1 cellular context compared by ENCODE assay signal in the genomic region with DNA sequence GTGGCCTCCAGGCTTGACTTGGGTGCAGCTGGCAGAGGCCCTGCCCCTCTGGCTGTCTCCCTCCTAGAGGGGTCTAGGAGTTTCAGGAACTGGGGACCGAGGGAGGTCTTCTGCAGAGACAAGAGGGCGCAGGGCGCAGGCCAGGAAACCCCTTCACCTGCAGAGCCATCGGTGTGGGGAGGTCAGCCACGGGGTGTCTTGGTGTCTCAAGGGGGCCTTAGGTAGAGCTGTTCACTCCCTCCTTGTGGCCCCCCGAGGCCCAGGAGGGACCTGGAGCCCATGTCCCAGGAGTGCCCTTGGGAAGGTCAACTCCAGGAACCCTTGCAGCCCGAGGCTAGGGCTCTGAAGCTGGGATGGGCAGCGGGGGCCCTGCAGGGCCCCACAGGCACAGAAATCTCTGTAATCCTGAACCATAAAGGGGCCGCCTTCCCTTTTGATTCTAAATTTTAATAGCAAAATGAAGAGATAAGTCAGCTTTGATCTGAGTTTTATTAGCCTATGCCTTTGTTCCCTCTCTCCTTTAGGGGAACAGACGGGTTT.
TF ChIP-seq lines count a peak whose summit lies in the region.

No MANE protein-coding gene starts in this region.

TF ChIP-seq in WTC11, 78 proteins besides CTCF, POLR2A, EP300 and RAD21:
- TF ChIP-seq FOXP1 (CRISPR knock-in tag; IDR thresholded peaks at IDR 0.05; ENCODE audit: borderline replicate concordance): no peak
- no peak for TF ChIP-seq RORB (CRISPR knock-in tag; IDR thresholded peaks at IDR 0.05)
- no peak for TF ChIP-seq SMAD4 (CRISPR knock-in tag; IDR thresholded peaks at IDR 0.05)
- TF ChIP-seq MYBL2 (CRISPR knock-in tag; IDR thresholded peaks at IDR 0.05): no peak
- TF ChIP-seq SMAD3 (CRISPR knock-in tag; IDR thresholded peaks at IDR 0.05; ENCODE audit: borderline replicate concordance): no peak
- no peak for TF ChIP-seq EMX1 (CRISPR knock-in tag; IDR thresholded peaks at IDR 0.05)
- no peak for TF ChIP-seq ZNF396 (CRISPR knock-in tag; IDR thresholded peaks at IDR 0.05; ENCODE audit: borderline replicate concordance)
- TF ChIP-seq AFF4 (CRISPR knock-in tag; IDR thresholded peaks at IDR 0.05; ENCODE audit: borderline replicate concordance): no peak
- no peak for TF ChIP-seq ZNF138 (CRISPR knock-in tag; conservative IDR thresholded peaks at IDR 0.05)
- TF ChIP-seq, protein P1, sequence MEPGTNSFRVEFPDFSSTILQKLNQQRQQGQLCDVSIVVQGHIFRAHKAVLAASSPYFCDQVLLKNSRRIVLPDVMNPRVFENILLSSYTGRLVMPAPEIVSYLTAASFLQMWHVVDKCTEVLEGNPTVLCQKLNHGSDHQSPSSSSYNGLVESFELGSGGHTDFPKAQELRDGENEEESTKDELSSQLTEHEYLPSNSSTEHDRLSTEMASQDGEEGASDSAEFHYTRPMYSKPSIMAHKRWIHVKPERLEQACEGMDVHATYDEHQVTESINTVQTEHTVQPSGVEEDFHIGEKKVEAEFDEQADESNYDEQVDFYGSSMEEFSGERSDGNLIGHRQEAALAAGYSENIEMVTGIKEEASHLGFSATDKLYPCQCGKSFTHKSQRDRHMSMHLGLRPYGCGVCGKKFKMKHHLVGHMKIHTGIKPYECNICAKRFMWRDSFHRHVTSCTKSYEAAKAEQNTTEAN (CRISPR knock-in tag; IDR thresholded peaks at IDR 0.05): no peak
- no peak for TF ChIP-seq KAT7 (CRISPR knock-in tag; IDR thresholded peaks at IDR 0.05; ENCODE audit: borderline replicate concordance)
- TF ChIP-seq ZBTB21 (CRISPR knock-in tag; IDR thresholded peaks at IDR 0.05; ENCODE audit: borderline replicate concordance): no peak
- TF ChIP-seq TEAD4 (CRISPR knock-in tag; IDR thresholded peaks at IDR 0.05): no peak
- no peak for TF ChIP-seq IRF2 (CRISPR knock-in tag; IDR thresholded peaks at IDR 0.05; ENCODE audit: borderline replicate concordance, low read depth)
- no peak for TF ChIP-seq CREB1 (CRISPR knock-in tag; IDR thresholded peaks at IDR 0.05)
TF ChIP-seq in WTC11: peak in this region for 0.
